Comparison of ENCODE assay signal across 12 cellular contexts in the genomic region with DNA sequence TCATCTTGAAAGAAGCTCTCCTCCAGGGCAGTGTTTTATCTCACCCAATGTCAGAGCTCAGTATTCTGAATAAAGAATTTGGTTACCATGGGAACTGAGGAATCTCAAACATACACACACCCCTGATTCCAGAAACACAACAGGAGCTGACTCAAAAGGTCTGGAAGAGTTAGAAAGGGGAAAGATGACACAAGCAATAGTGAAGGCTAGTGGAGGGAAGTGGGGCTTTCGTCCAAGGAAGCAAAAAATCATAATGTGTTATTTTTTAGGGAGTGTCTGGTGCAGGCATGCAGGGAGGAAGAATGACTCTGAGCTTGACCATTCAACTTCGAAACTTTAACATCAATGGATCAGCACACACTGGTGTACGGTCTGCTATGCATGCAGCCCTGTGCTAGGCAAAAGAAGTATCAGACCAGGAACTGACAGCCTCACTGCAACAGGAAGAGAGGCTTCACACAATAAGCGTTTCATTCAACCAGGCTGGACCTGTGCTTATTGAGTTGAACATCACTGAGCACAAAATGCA. TPM values are rescaled to one million over a fixed set of nuclear protein-coding genes. Genes with fewer than 3 reads are reported as not detected.
DNase-seq lines count a peak whose midpoint lies in the region; ATAC-seq and TF ChIP-seq lines count a peak whose summit lies in the region.
"Had no signal": no experiment of that assay in that cellular context is flagged by ENCODE, and none has a peak within 500 bp of the region (broad histone marks: within the 10 kb centered on the region; RNA-seq: fewer than 3 reads in every experiment).

No MANE protein-coding gene starts in this region.

- H2AFZ ChIP-seq in ACC112 (ENCODE audit: low read length, unreplicated experiment), result no peak overlapping the region
- H2AFZ ChIP-seq in PC-9, result no peak overlapping the region

- H3K27me3 ChIP-seq in ACC112 (ENCODE audit: insufficient read depth, low read length) (no peaks in the 10 kb centered on the region), PC-9 (ENCODE audit: insufficient read depth, low read depth) (no peaks in the 10 kb centered on the region)
- H3K27me3 ChIP-seq: BLaER1 had no signal

- intact Hi-C loops in PC-9 (cut with micrococcal nuclease; ENCODE audit: unreplicated experiment), result loop anchor here (1.0 to 5.0 kb wide), 2 partner anchors 142 to 602 kb away; no protein-coding TSS in a partner anchor

- no peaks in the 10 kb centered on the region for H3K27me3 Mint-ChIP-seq in WTC11 (ENCODE audit: low read depth)
- H3K27me3 Mint-ChIP-seq: activated naive CD8-positive, alpha-beta T cell treated with anti-CD3 and anti-CD28 coated beads, Interleukin-2, amount 50 U/mL, for 24 hours had no signal

- H3K4me3 ChIP-seq in ACC112 (ENCODE audit: low read depth, low read length) (0 out of 2 replicates have a peak overlapping the region, but pooled peaks have one; percentile 0), PC-9 (no peak overlapping the region)
- H3K4me3 ChIP-seq: BLaER1 had no signal

- H3K9me3 ChIP-seq in PC-9 (ENCODE audit: insufficient read depth, low read depth), result no peaks in the 10 kb centered on the region
- H3K9me3 ChIP-seq: BLaER1 had no signal

- peaks cover 30% of the 10 kb centered on the region for H3K36me3 Mint-ChIP-seq in WTC11

- peaks cover 40% of the 10 kb centered on the region for H3F3A ChIP-seq in PC-9 (ENCODE audit: insufficient read depth, low read depth)

- H3K9me2 ChIP-seq in PC-9 (ENCODE audit: insufficient read depth), result no peaks in the 10 kb centered on the region

- H3K79me2 ChIP-seq in ACC112 (ENCODE audit: control insufficient read depth, insufficient read depth, low read length, unreplicated experiment) (peaks cover 21% of the 10 kb centered on the region), PC-9 (ENCODE audit: low read depth) (peaks cover 28% of the 10 kb centered on the region)

- peak; percentile 19 for ATAC-seq in esophagus mucosa
- no peak for ATAC-seq in WTC11
- no peak for ATAC-seq in HG02763 (IDR thresholded peaks at IDR 0.05; ENCODE audit: unreplicated experiment)
- no peak for ATAC-seq in GM18870 (IDR thresholded peaks at IDR 0.05; ENCODE audit: unreplicated experiment)
- ATAC-seq: activated naive CD8-positive, alpha-beta T cell treated with anti-CD3 and anti-CD28 coated beads, Interleukin-2, amount 50 U/mL, for 24 hours had no signal

- H4K20me1 ChIP-seq in PC-9 (ENCODE audit: insufficient read depth), result no peaks in the 10 kb centered on the region
- H4K20me1 ChIP-seq: BLaER1 had no signal

- no TSS peak for BruUV-seq in PC-9 (replicated peaks; lab: Mats Ljungman, UMichigan)

- H3K4me1 ChIP-seq in ACC112 (ENCODE audit: control insufficient read depth, insufficient read depth, low read length, unreplicated experiment), result peaks cover 50% of the 10 kb centered on the region
- peaks cover 44% of the 10 kb centered on the region for H3K4me1 ChIP-seq in PC-9 (replicated peaks; ENCODE audit: insufficient read depth)
- H3K4me1 ChIP-seq: BLaER1 had no signal

- CTCF ChIA-PET in PC-9 (lab: Charles Lee), result interaction anchor here (0.5 to 1.1 kb wide), 4 partner anchors 11 to 244 kb away, joined by 3 to 10 read pairs (median 3); no protein-coding TSS in a partner anchor
- CTCF ChIA-PET in WTC11 (lab: Charles Lee), result interaction anchor here (1.5 kb wide), 1 partner anchor 44 kb away, joined by 4 read pairs; no protein-coding TSS in a partner anchor

- peak overlapping the region; percentile 98 for H3K27ac ChIP-seq in ACC112 (ENCODE audit: low read depth, low read length)
- 0 out of 2 replicates have a peak overlapping the region, but pooled peaks have one; percentile 9 for H3K27ac ChIP-seq in PC-9
- H3K27ac ChIP-seq: BLaER1 had no signal

- no peak for TF ChIP-seq CTCF in PC-9 (conservative IDR thresholded peaks at IDR 0.05)
- no peak for TF ChIP-seq CTCF in WTC11 (IDR thresholded peaks at IDR 0.05)

- no peak overlapping the region for H3K4me3 Mint-ChIP-seq in WTC11
- H3K4me3 Mint-ChIP-seq: activated naive CD8-positive, alpha-beta T cell treated with anti-CD3 and anti-CD28 coated beads, Interleukin-2, amount 50 U/mL, for 24 hours had no signal

- no peaks in the 10 kb centered on the region for H3K9me3 Mint-ChIP-seq in WTC11
- H3K9me3 Mint-ChIP-seq: activated naive CD8-positive, alpha-beta T cell treated with anti-CD3 and anti-CD28 coated beads, Interleukin-2, amount 50 U/mL, for 24 hours had no signal

- H3K36me3 ChIP-seq in ACC112 (ENCODE audit: insufficient read depth, low read length) (peaks cover 16% of the 10 kb centered on the region; the same call in 1 of the 2 replicates), PC-9 (ENCODE audit: low read depth) (peaks cover 44% of the 10 kb centered on the region)

- DNase-seq in PC-9 (peak; percentile 69 to 70), mucosa of gallbladder (ENCODE audit: low spot score) (peak; percentile 16), WTC11 (ENCODE audit: low spot score) (no peak), NCI-H1092 treated with DMSO at 0.1 percent for 48 hours (lab: John Stamatoyannopoulos, UW) (no peak)
- DNase-seq: activated naive CD8-positive, alpha-beta T cell treated with anti-CD3 and anti-CD28 coated beads, Interleukin-2, amount 50 U/mL, for 24 hours; NCI-H1436 treated with DMSO at 0.1 percent for 48 hours had no signal

- POLR2A ChIA-PET in PC-9 (lab: Charles Lee; ENCODE audit: unreplicated experiment), result interaction anchor here (0.5 to 1.3 kb wide), 12 partner anchors 19 to 227 kb away, joined by 3 to 10 read pairs (median 4); a partner anchor contains a TSS
- POLR2A ChIA-PET in WTC11 (lab: Charles Lee), result no interaction called here

- 0 out of 2 replicates have a peak overlapping the region, but pooled peaks have one; percentile 1 for H3K4me2 ChIP-seq in PC-9
- H3K4me2 ChIP-seq: BLaER1 had no signal

- H3K27ac Mint-ChIP-seq in WTC11, result no peak overlapping the region
- H3K27ac Mint-ChIP-seq: activated naive CD8-positive, alpha-beta T cell treated with anti-CD3 and anti-CD28 coated beads, Interleukin-2, amount 50 U/mL, for 24 hours had no signal

- H3K4me1 Mint-ChIP-seq in WTC11, result peaks cover 7% of the 10 kb centered on the region

TF ChIP-seq in WTC11, 78 proteins besides CTCF, POLR2A, EP300 and RAD21:
- no peak for TF ChIP-seq ESRRA (CRISPR knock-in tag; IDR thresholded peaks at IDR 0.05; ENCODE audit: borderline replicate concordance)
- TF ChIP-seq, protein P1, sequence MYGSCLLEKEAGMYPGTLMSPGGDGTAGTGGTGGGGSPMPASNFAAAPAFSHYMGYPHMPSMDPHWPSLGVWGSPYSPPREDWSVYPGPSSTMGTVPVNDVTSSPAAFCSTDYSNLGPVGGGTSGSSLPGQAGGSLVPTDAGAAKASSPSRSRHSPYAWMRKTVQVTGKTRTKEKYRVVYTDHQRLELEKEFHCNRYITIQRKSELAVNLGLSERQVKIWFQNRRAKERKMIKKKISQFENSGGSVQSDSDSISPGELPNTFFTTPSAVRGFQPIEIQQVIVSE (CRISPR knock-in tag; IDR thresholded peaks at IDR 0.05; ENCODE audit: borderline replicate concordance), result no peak
- TF ChIP-seq FOXP1 (CRISPR knock-in tag; IDR thresholded peaks at IDR 0.05; ENCODE audit: borderline replicate concordance), result no peak
- TF ChIP-seq GRHL2 (CRISPR knock-in tag; IDR thresholded peaks at IDR 0.05; ENCODE audit: insufficient replicate concordance, severe bottlenecking), result no peak
- no peak for TF ChIP-seq NFE2L1 (CRISPR knock-in tag; IDR thresholded peaks at IDR 0.05)
- no peak for TF ChIP-seq FOXK1 (CRISPR knock-in tag; IDR thresholded peaks at IDR 0.05)
- no peak for TF ChIP-seq SP1 (CRISPR knock-in tag; conservative IDR thresholded peaks at IDR 0.05)
- TF ChIP-seq, protein P2, sequence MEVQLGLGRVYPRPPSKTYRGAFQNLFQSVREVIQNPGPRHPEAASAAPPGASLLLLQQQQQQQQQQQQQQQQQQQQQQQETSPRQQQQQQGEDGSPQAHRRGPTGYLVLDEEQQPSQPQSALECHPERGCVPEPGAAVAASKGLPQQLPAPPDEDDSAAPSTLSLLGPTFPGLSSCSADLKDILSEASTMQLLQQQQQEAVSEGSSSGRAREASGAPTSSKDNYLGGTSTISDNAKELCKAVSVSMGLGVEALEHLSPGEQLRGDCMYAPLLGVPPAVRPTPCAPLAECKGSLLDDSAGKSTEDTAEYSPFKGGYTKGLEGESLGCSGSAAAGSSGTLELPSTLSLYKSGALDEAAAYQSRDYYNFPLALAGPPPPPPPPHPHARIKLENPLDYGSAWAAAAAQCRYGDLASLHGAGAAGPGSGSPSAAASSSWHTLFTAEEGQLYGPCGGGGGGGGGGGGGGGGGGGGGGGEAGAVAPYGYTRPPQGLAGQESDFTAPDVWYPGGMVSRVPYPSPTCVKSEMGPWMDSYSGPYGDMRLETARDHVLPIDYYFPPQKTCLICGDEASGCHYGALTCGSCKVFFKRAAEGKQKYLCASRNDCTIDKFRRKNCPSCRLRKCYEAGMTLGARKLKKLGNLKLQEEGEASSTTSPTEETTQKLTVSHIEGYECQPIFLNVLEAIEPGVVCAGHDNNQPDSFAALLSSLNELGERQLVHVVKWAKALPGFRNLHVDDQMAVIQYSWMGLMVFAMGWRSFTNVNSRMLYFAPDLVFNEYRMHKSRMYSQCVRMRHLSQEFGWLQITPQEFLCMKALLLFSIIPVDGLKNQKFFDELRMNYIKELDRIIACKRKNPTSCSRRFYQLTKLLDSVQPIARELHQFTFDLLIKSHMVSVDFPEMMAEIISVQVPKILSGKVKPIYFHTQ (CRISPR knock-in tag; IDR thresholded peaks at IDR 0.05), result no peak
- TF ChIP-seq, protein P3, sequence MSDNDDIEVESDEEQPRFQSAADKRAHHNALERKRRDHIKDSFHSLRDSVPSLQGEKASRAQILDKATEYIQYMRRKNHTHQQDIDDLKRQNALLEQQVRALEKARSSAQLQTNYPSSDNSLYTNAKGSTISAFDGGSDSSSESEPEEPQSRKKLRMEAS (CRISPR knock-in tag; IDR thresholded peaks at IDR 0.05), result no peak
- TF ChIP-seq, protein P4, sequence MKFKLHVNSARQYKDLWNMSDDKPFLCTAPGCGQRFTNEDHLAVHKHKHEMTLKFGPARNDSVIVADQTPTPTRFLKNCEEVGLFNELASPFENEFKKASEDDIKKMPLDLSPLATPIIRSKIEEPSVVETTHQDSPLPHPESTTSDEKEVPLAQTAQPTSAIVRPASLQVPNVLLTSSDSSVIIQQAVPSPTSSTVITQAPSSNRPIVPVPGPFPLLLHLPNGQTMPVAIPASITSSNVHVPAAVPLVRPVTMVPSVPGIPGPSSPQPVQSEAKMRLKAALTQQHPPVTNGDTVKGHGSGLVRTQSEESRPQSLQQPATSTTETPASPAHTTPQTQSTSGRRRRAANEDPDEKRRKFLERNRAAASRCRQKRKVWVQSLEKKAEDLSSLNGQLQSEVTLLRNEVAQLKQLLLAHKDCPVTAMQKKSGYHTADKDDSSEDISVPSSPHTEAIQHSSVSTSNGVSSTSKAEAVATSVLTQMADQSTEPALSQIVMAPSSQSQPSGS (CRISPR knock-in tag; IDR thresholded peaks at IDR 0.05; ENCODE audit: borderline replicate concordance, low read depth), result no peak

RNA-seq across cellular contexts. Expression of a gene that starts 20.3 kb away (rescaled TPM):
- 148 and 195 TPM in 2 replicates for total RNA-seq in PC-9 (2021)
- 24.5 TPM for total RNA-seq in esophagus mucosa
- 90.2 TPM for total RNA-seq in mucosa of gallbladder
- total RNA-seq in WTC11 (2021), result 61.6 to 62.7 TPM (median 61.8 TPM) in 3 replicates

RNA-seq across cellular contexts. Expression of a gene that starts 27.8 kb away (rescaled TPM):
- total RNA-seq in PC-9 (2021) (not detected in 2 replicates), esophagus mucosa (not detected), mucosa of gallbladder (not detected), WTC11 (2021) (0.33 TPM in 1 of 3 replicates, not detected in the others)
- total RNA-seq: mesenteric fat pad had no signal

Comparison
In these comparisons a context has a peak if more than half of its experiments do, and no peak if none do; other contexts are left out.
1. DNase-seq: peak in PC-9 (2 of 2) and mucosa of gallbladder (single experiment); none in WTC11 (single experiment) and NCI-H1092 treated with DMSO at 0.1 percent for 48 hours (single experiment).